Comparison of ENCODE assay signal across 8 cellular contexts in the genomic region with DNA sequence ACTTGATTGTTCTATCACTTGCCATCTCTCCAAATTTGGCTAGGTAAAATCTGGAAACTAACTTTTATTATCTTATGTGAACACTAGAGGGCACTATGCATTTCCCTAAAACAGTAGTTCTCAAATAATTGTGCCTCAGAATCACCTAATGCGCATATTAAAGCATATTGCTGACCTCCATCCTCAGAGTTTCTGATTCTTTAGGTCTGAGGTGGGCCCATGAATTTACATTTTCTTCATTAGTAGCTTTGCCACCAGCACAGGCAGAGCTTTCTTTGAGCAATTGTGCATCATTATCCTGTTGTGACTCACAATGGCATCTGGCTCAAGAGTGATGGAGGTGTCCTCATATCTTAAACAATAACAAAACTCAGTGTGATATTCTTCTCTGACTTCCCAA. TPM values are rescaled to one million over a fixed set of nuclear protein-coding genes. Genes with fewer than 3 reads are reported as not detected.
A peak's percentile ranks its signal among the peaks of the same experiment; 100 is the strongest.
DNase-seq lines count a peak whose midpoint lies in the region; ATAC-seq, FAIRE-seq and TF ChIP-seq lines count a peak whose summit lies in the region.

No MANE protein-coding gene starts in this region.

- H2AFZ ChIP-seq in mammary epithelial cell (ENCODE audit: low read depth, low read length) (no peak overlapping the region), neural progenitor cell (replicated peaks) (peak overlapping the region; percentile 34)

- dilution Hi-C loops in mammary epithelial cell (cut with HindIII; ENCODE audit: low sequenced_read_pairs) = no loop called here

- H3K79me2 ChIP-seq in mammary epithelial cell (ENCODE audit: insufficient read depth, low read length) (no peaks in the 10 kb centered on the region), neural progenitor cell (ENCODE audit: low read depth) (no peaks in the 10 kb centered on the region)

- H3K4me1 Mint-ChIP-seq in neural progenitor cell = peaks cover 5% of the 10 kb centered on the region

- CTCF ChIA-PET in mammary epithelial cell (lab: Charles Lee; ENCODE audit: low non-redundant PET) = interaction anchor here (0.5 to 0.7 kb wide), 3 partner anchors 170 to 827 kb away, joined by 3 read pairs; no protein-coding TSS in a partner anchor

- DNase-seq in NCI-H2029 (lab: John Stamatoyannopoulos, UW) (peak; percentile 41), mammary epithelial cell (peak; percentile 13), neural progenitor cell (ENCODE audit: low spot score) (peak; percentile 38), NCI-H2227 (lab: John Stamatoyannopoulos, UW; ENCODE audit: unreplicated experiment) (no peak)

- no peak overlapping the region for H3K27ac Mint-ChIP-seq in neural progenitor cell

- no peaks in the 10 kb centered on the region for H4K20me1 ChIP-seq in mammary epithelial cell (ENCODE audit: insufficient read depth, low read length)
- H4K20me1 ChIP-seq in neural progenitor cell (ENCODE audit: low read depth) = no peaks in the 10 kb centered on the region

- H3K4me2 ChIP-seq in mammary epithelial cell (ENCODE audit: insufficient read depth, low read depth, low read length) (no peak overlapping the region), neural progenitor cell (no peak overlapping the region)

- H3K9ac ChIP-seq in mammary epithelial cell (ENCODE audit: insufficient read depth, low read length) (no peak overlapping the region), neural progenitor cell (no peak overlapping the region)

- H3K27me3 ChIP-seq in mammary epithelial cell (ENCODE audit: insufficient read depth, low read length) = peaks cover 3% of the 10 kb centered on the region
- no peaks in the 10 kb centered on the region for H3K27me3 ChIP-seq in neural progenitor cell

- intact Hi-C loops in mammary epithelial cell (cut with micrococcal nuclease) = loop anchor here (2.0 to 10.0 kb wide), 3 partner anchors 232 to 1178 kb away; no protein-coding TSS in a partner anchor

- H3K9me3 ChIP-seq in mammary epithelial cell (replicated peaks; ENCODE audit: insufficient read depth, low read length) (no peaks in the 10 kb centered on the region), neural progenitor cell (ENCODE audit: low read depth) (no peaks in the 10 kb centered on the region)

- no peaks in the 10 kb centered on the region for H3K9me3 Mint-ChIP-seq in neural progenitor cell

- TF ChIP-seq CTCF in mammary epithelial cell (conservative IDR thresholded peaks at IDR 0.05 in 1 of 2, IDR thresholded peaks at IDR 0.05 in 1 of 2; ENCODE audit: extremely low read depth in 1 of 2, insufficient read depth in 1 of 2, low read depth in 1 of 2, low read length in 2 of 2) (peak; percentile 53 to 62), neural progenitor cell (IDR thresholded peaks at IDR 0.05) (peak; percentile 78)

- WGBS in mammary epithelial cell (ENCODE audit: low coverage, missing lambda C conversion rate) = 88% methylated on average over 1 of the region's 1 CpG

- H3K4me3 ChIP-seq in mammary epithelial cell (replicated peaks in 1 of 3; ENCODE audit: insufficient read depth in 1 of 3, low read depth in 2 of 3, low read length in 3 of 3) (no peak overlapping the region), neural progenitor cell (no peak overlapping the region)

- no peaks in the 10 kb centered on the region for H3K27me3 Mint-ChIP-seq in neural progenitor cell (ENCODE audit: insufficient read depth, low read depth)

- ATAC-seq in GM18858 (IDR thresholded peaks at IDR 0.05; ENCODE audit: unreplicated experiment) = peak; percentile 71
- ATAC-seq in GM19452 (IDR thresholded peaks at IDR 0.05; ENCODE audit: unreplicated experiment) = no peak
- ATAC-seq in HG03469 (IDR thresholded peaks at IDR 0.05; ENCODE audit: unreplicated experiment) = no peak

- H3K27ac ChIP-seq in mammary epithelial cell (ENCODE audit: insufficient read depth, low read depth, low read length) = no peak overlapping the region
- H3K27ac ChIP-seq in neural progenitor cell = no peak overlapping the region

- H3K36me3 Mint-ChIP-seq in neural progenitor cell = no peaks in the 10 kb centered on the region

- BruUV-seq in mammary epithelial cell (replicated peaks; lab: Mats Ljungman, UMichigan) = no TSS peak

- in situ Hi-C loops in mammary epithelial cell (cut with MboI; ENCODE audit: low sequenced_read_pairs in 2 of 2) = no loop called here

- H3K36me3 ChIP-seq in mammary epithelial cell (ENCODE audit: insufficient read depth, low read length) (no peaks in the 10 kb centered on the region), neural progenitor cell (no peaks in the 10 kb centered on the region)

- peak; percentile 85 for FAIRE-seq in A204.1 (lab: Jason Lieb, UNC)

- H3F3A ChIP-seq in neural progenitor cell (ENCODE audit: low read depth) = no peaks in the 10 kb centered on the region

- H3K4me1 ChIP-seq in mammary epithelial cell (ENCODE audit: insufficient read depth, low read length) = peaks cover 12% of the 10 kb centered on the region
- no peaks in the 10 kb centered on the region for H3K4me1 ChIP-seq in neural progenitor cell

- H3K4me3 Mint-ChIP-seq in neural progenitor cell = no peak overlapping the region

RNA-seq across cellular contexts. Expression of a gene that starts 17.5 kb away (rescaled TPM):
- not detected for total RNA-seq in mammary epithelial cell
- polyA plus RNA-seq in mammary epithelial cell = not detected
- polyA minus RNA-seq in mammary epithelial cell = not detected
- total RNA-seq in neural progenitor cell (ENCODE audit: low replicate concordance) = 8.6 and 15.2 TPM in 2 replicates
